ENCODE assay signal across 9 cellular contexts in genomic region chr5:159106193-159106568, GRCh38. TPM values are rescaled to one million over a fixed set of nuclear protein-coding genes. Genes with fewer than 3 reads are reported as not detected.
DNase-seq lines count a peak whose midpoint lies in the region; ATAC-seq and TF ChIP-seq lines count a peak whose summit lies in the region.
"Had no signal": no experiment of that assay in that cellular context is flagged by ENCODE, and none has a peak within 500 bp of the region (broad histone marks: within the 10 kb centered on the region; RNA-seq: fewer than 3 reads in every experiment).

No MANE protein-coding gene starts in this region.

- H3K36me3 ChIP-seq in BLaER1 (peaks cover 9% of the 10 kb centered on the region; the same call in 1 of the 2 replicates), iPS-20b (ENCODE audit: insufficient read depth, low read depth, low read length) (no peaks in the 10 kb centered on the region), urinary bladder (ENCODE audit: insufficient read depth) (no peaks in the 10 kb centered on the region)
- H3K36me3 ChIP-seq: adrenal gland had no signal

- no peaks in the 10 kb centered on the region for H3K9me3 ChIP-seq in BLaER1
- H3K9me3 ChIP-seq in iPS-20b (ENCODE audit: insufficient read depth, low read depth, low read length), result no peaks in the 10 kb centered on the region; the same call in 1 of the 2 replicates
- H3K9me3 ChIP-seq: adrenal gland had no signal

- H4K20me1 ChIP-seq in BLaER1, result peaks cover 20% of the 10 kb centered on the region; the same call in 1 of the 2 replicates

- ATAC-seq in GM21786 (IDR thresholded peaks at IDR 0.05; ENCODE audit: unreplicated experiment), result peak; percentile 2

- H3K4me1 ChIP-seq in BLaER1 (peaks cover 22% of the 10 kb centered on the region), iPS-20b (ENCODE audit: insufficient read depth, low read length) (no peaks in the 10 kb centered on the region), urinary bladder (ENCODE audit: insufficient read depth) (no peaks in the 10 kb centered on the region)

- 44% methylated on average over 16 of the region's 16 CpGs for WGBS in urinary bladder

- H3K4me2 ChIP-seq in BLaER1, result peak overlapping the region; percentile 97

- H3K27me3 ChIP-seq in BLaER1 (no peaks in the 10 kb centered on the region), iPS-20b (ENCODE audit: insufficient read depth, low read length) (peaks cover 74% of the 10 kb centered on the region)

- peak overlapping the region; percentile 98 for H3K4me3 ChIP-seq in BLaER1
- peak overlapping the region; percentile 30 for H3K4me3 ChIP-seq in WI38 (ENCODE audit: low read depth, low read length)
- peak overlapping the region; percentile 52; the same call in 1 of the 2 replicates for H3K4me3 ChIP-seq in iPS-20b (ENCODE audit: low read length)
- H3K4me3 ChIP-seq in urinary bladder (ENCODE audit: low read depth, low read length), result peak overlapping the region; percentile 27

- H3K27ac ChIP-seq in BLaER1, result peak overlapping the region; percentile 100
- H3K27ac ChIP-seq in iPS-20b (ENCODE audit: low read length), result no peak overlapping the region
- no peak overlapping the region for H3K27ac ChIP-seq in urinary bladder (ENCODE audit: low read depth)
- H3K27ac ChIP-seq: adrenal gland had no signal

- TF ChIP-seq CTCF in WI38 (IDR thresholded peaks at IDR 0.05; ENCODE audit: low read depth, low read length), result no peak

- H3K9ac ChIP-seq in BLaER1, result peak overlapping the region; percentile 100
- no peak overlapping the region for H3K9ac ChIP-seq in iPS-20b (ENCODE audit: low read depth, low read length)

- DNase-seq in HuH-7.5 (ENCODE audit: low spot score) (no peak), OCI-M2 (lab: John Stamatoyannopoulos, UW; ENCODE audit: unreplicated experiment) (no peak), SIG-M5 treated with dmso at 0.1 percent for 504 hours (lab: John Stamatoyannopoulos, UW; ENCODE audit: unreplicated experiment) (no peak)

RNA-seq across cellular contexts. Expression of gene EBF1, which starts 6.5 kb away (rescaled TPM):
- total RNA-seq in urinary bladder, result 44.1 TPM
- 16.8 TPM for polyA plus RNA-seq in urinary bladder

Comparison
In these comparisons a context has a peak if more than half of its experiments do, and no peak if none do; other contexts are left out.
1. H3K4me3 ChIP-seq: peak in every context shown above with its lines; median percentile 98 in BLaER1; 52 in iPS-20b; 30 in WI38; 27 in urinary bladder.